22 cellular contexts compared by ENCODE assay signal in the genomic region with DNA sequence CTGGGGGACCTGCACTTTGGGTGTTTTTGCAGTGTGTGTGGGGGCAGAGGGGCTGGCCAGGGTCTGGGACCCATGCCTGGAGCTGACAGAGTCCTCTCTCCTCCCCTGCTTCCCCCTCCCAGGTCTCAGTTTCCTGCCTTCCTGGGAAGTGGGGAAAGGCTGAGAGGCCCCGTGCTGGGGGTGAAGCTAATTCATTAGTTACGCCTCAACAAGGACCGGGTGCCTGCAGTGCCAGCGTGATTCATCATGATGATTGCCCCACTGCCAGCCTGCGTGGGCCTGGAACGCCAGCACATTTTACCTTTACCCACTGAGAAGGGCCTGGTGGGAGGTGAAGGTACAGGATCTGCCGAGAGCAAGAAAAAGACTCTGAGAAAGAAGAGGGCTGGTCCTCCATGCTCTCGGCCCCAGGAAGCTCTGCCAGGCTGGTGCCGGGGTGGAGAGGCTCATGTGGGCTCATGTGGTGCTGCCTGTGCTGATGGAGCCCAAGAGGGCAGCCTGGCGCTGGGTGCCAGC. TPM values are rescaled to one million over a fixed set of nuclear protein-coding genes. Genes with fewer than 3 reads are reported as not detected.
DNase-seq lines count a peak whose midpoint lies in the region; ATAC-seq and TF ChIP-seq lines count a peak whose summit lies in the region.
"Had no signal": no experiment of that assay in that cellular context is flagged by ENCODE, and none has a peak within 500 bp of the region (broad histone marks: within the 10 kb centered on the region; RNA-seq: fewer than 3 reads in every experiment).

No MANE protein-coding gene starts in this region.

- POLR2A ChIA-PET in MCF 10A (lab: Yijun Ruan, JAX): interaction anchor here (0.6 kb wide), 1 partner anchor 17 kb away, joined by 3 read pairs; no protein-coding TSS in a partner anchor

- H3K9me3 Mint-ChIP-seq in MCF 10A (ENCODE audit: unreplicated experiment): no peaks in the 10 kb centered on the region
- H3K9me3 Mint-ChIP-seq: activated naive CD8-positive, alpha-beta T cell treated with anti-CD3 and anti-CD28 coated beads, Interleukin-2, amount 50 U/mL, for 24 hours; activated T-helper 17 cell treated with anti-CD3 and anti-CD28 coated beads, Interleukin-2, amount 50 U/mL, for 72 hours; CD4-positive, alpha-beta memory T cell; immature natural killer cell had no signal

- CTCF ChIA-PET in MCF 10A (lab: Yijun Ruan, JAX): interaction anchor here (0.5 to 5.4 kb wide), 6 partner anchors 11 to 133 kb away, joined by 3 to 32 read pairs (median 4); no protein-coding TSS in a partner anchor

- no peak overlapping the region for H3K4me3 ChIP-seq in breast epithelium
- no peak overlapping the region for H3K4me3 ChIP-seq in foreskin fibroblast (ENCODE audit: low read depth in 1 of 2, low read length in 2 of 2)
- H3K4me3 ChIP-seq: A549 had no signal

- no peak overlapping the region for H3K4me3 Mint-ChIP-seq in MCF 10A (ENCODE audit: unreplicated experiment)
- H3K4me3 Mint-ChIP-seq: activated naive CD8-positive, alpha-beta T cell treated with anti-CD3 and anti-CD28 coated beads, Interleukin-2, amount 50 U/mL, for 24 hours; activated T-helper 17 cell treated with anti-CD3 and anti-CD28 coated beads, Interleukin-2, amount 50 U/mL, for 72 hours; CD4-positive, alpha-beta memory T cell; immature natural killer cell had no signal

- TF ChIP-seq CTCF in MCF 10A (IDR thresholded peaks at IDR 0.05; ENCODE audit: unreplicated experiment) (no peak), breast epithelium (IDR thresholded peaks at IDR 0.05) (no peak), foreskin fibroblast (IDR thresholded peaks at IDR 0.05; ENCODE audit: low read depth, low read length) (no peak)

- no peaks in the 10 kb centered on the region for H3K9me3 ChIP-seq in breast epithelium

- no peak for TF ChIP-seq POLR2A in breast epithelium (IDR thresholded peaks at IDR 0.05)

- no TSS peak for BruUV-seq in MCF 10A (replicated peaks; lab: Mats Ljungman, UMichigan)

- H3K27ac ChIP-seq in breast epithelium: no peak overlapping the region
- H3K27ac ChIP-seq: A549 had no signal

- intact Hi-C loops in MCF 10A (cut with micrococcal nuclease) (no loop called here), breast epithelium (cut with DNase I; ENCODE audit: low total_unique reads) (no loop called here)

- H3K27ac Mint-ChIP-seq in MCF 10A (ENCODE audit: low read depth, unreplicated experiment): no peak overlapping the region
- H3K27ac Mint-ChIP-seq: activated naive CD8-positive, alpha-beta T cell treated with anti-CD3 and anti-CD28 coated beads, Interleukin-2, amount 50 U/mL, for 24 hours; activated T-helper 17 cell treated with anti-CD3 and anti-CD28 coated beads, Interleukin-2, amount 50 U/mL, for 72 hours; CD4-positive, alpha-beta memory T cell; immature natural killer cell; naive thymus-derived CD8-positive, alpha-beta T cell had no signal

- no peaks in the 10 kb centered on the region for H3K36me3 ChIP-seq in breast epithelium

- H3K4me1 Mint-ChIP-seq in MCF 10A (ENCODE audit: insufficient read depth, unreplicated experiment): no peaks in the 10 kb centered on the region
- H3K4me1 Mint-ChIP-seq: activated T-helper 17 cell treated with anti-CD3 and anti-CD28 coated beads, Interleukin-2, amount 50 U/mL, for 72 hours had no signal

- H3K4me1 ChIP-seq in breast epithelium: peaks cover 5 to 11% of the 10 kb centered on the region in 2 donors

- ATAC-seq in HG03378 (IDR thresholded peaks at IDR 0.05; ENCODE audit: unreplicated experiment): no peak
- ATAC-seq: A549; activated naive CD8-positive, alpha-beta T cell treated with anti-CD3 and anti-CD28 coated beads, Interleukin-2, amount 50 U/mL, for 24 hours; activated T-helper 17 cell treated with anti-CD3 and anti-CD28 coated beads, Interleukin-2, amount 50 U/mL, for 72 hours; naive thymus-derived CD8-positive, alpha-beta T cell had no signal

- H3K27me3 Mint-ChIP-seq in MCF 10A (ENCODE audit: insufficient read depth, unreplicated experiment): peaks cover 8% of the 10 kb centered on the region

- peaks cover 5 to 9% of the 10 kb centered on the region in 2 donors for H3K27me3 ChIP-seq in breast epithelium

- no peaks in the 10 kb centered on the region for H3K36me3 Mint-ChIP-seq in MCF 10A (ENCODE audit: insufficient read depth, unreplicated experiment)
- H3K36me3 Mint-ChIP-seq: CD4-positive, alpha-beta memory T cell; immature natural killer cell; naive thymus-derived CD8-positive, alpha-beta T cell had no signal

- DNase-seq in MCF 10A (ENCODE audit: unreplicated experiment) (peak; percentile 57), breast epithelium (ENCODE audit: low spot score in 2 of 2) (no peak), SW480 (ENCODE audit: low spot score) (peak; percentile 43), foreskin fibroblast (peak; percentile 35 to 67), NOMO-1 treated with DMSO at 0.1 percent for 48 hours (lab: John Stamatoyannopoulos, UW; ENCODE audit: unreplicated experiment) (no peak)
- no peak for DNase-seq in stimulated activated naive CD4-positive, alpha-beta T cell treated with Interleukin-2 at 50 U/mL for 16 hours (lab: John Stamatoyannopoulos, UW)
- no peak for DNase-seq in stimulated activated CD8-positive, alpha-beta memory T cell treated with anti-CD3 and anti-CD28 coated beads, Interleukin-4, amount 100 ng/mL, for 48 hours
- DNase-seq: activated naive CD8-positive, alpha-beta T cell treated with anti-CD3 and anti-CD28 coated beads, Interleukin-2, amount 50 U/mL, for 24 hours; CD4-positive, alpha-beta memory T cell; immature natural killer cell; naive thymus-derived CD8-positive, alpha-beta T cell; NCI-H187 treated with DMSO at 0.1 percent for 48 hours; NCI-H524 treated with DMSO at 0.1 percent for 48 hours; retina; stimulated activated CD4-positive, alpha-beta T cell treated with anti-CD3 and anti-CD28 coated beads, Interleukin-15, amount 100 ng/mL, for 24 hours; SW 1271 had no signal

RNA-seq across cellular contexts. Expression of gene LRRC10B, which starts 2.9 kb away (rescaled TPM):
- not detected in 2 replicates for total RNA-seq in MCF 10A (2022)
- total RNA-seq in breast epithelium: 1 to 10 TPM in 2 of 3 donors, not detected in 1; 1.5 to 3.3 TPM
- total RNA-seq: activated T-helper 17 cell treated with anti-CD3 and anti-CD28 coated beads, Interleukin-2, amount 50 U/mL, for 72 hours; CD4-positive, alpha-beta memory T cell; HT1080; lung microvascular endothelial cell; naive thymus-derived CD8-positive, alpha-beta T cell; urinary bladder had no signal

Comparison
In these comparisons a context has a peak if more than half of its experiments do, and no peak if none do; other contexts are left out.
1. DNase-seq: peak in MCF 10A (single experiment), SW480 (single experiment) and foreskin fibroblast (2 of 2); none in breast epithelium (0 of 2), stimulated activated naive CD4-positive, alpha-beta T cell treated with Interleukin-2 at 50 U/mL for 16 hours (single experiment), stimulated activated CD8-positive, alpha-beta memory T cell treated with anti-CD3 and anti-CD28 coated beads, Interleukin-4, amount 100 ng/mL, for 48 hours (single experiment) and NOMO-1 treated with DMSO at 0.1 percent for 48 hours (single experiment).